Comparison of ENCODE assay signal across 8 cellular contexts in genomic region chr11:46700251-46701077, GRCh38. TPM values are rescaled to one million over a fixed set of nuclear protein-coding genes. Genes with fewer than 3 reads are reported as not detected.
DNase-seq lines count a peak whose midpoint lies in the region; TF ChIP-seq lines count a peak whose summit lies in the region.

Gene ARHGAP1 (minus strand): TSS chr11:46700619. CDS start chr11:46696107, 4,512 bp downstream.
Gene ZNF408 (plus strand): TSS chr11:46701031. CDS start chr11:46701048, 17 bp downstream.

- no peak within 1 kb of the TSS for H2BK20ac ChIP-seq in H9 (ENCODE audit: low read depth, low read length, poor library complexity, severe bottlenecking)

- H3K27ac ChIP-seq in H9 (ENCODE audit: insufficient read length, low read depth, low read length): peak within 1 kb of the TSS; percentile 72

- H3K79me1 ChIP-seq in H9 (ENCODE audit: insufficient read depth, low read depth, low read length, poor library complexity, severe bottlenecking): no peaks in the 10 kb centered on the region

- peaks cover 6% of the 10 kb centered on the region; the same call in 1 of the 2 replicates for H3K79me2 ChIP-seq in H9 (ENCODE audit: insufficient read depth, low read length)

- H3K4me3 Mint-ChIP-seq in H9 (peak within 1 kb of the TSS; percentile 98 to 99), nephron (peak within 1 kb of the TSS; percentile 92 to 99 (median 94))
- peak within 1 kb of the TSS; percentile 95 for H3K4me3 Mint-ChIP-seq in stimulated activated naive CD8-positive, alpha-beta T cell treated with anti-CD3 and anti-CD28 coated beads, Interleukin-15, Interleukin-2, amounts not matched to agents 100 ng/mL and 50 ng/mL, for 24 hours

- peaks cover 43% of the 10 kb centered on the region for H3K36me3 ChIP-seq in MG63

- H3K4ac ChIP-seq in H9 (ENCODE audit: low read depth, low read length): no peak within 1 kb of the TSS

- peak within 1 kb of the TSS; percentile 94 for H3K14ac ChIP-seq in H9 (ENCODE audit: insufficient read depth, low read length)

- H3K36me3 Mint-ChIP-seq in H9 (ENCODE audit: insufficient read depth in 1 of 3, low read depth in 3 of 3) (peaks cover 18 to 44% (median 39%) of the 10 kb centered on the region in 3 experiments; a peak in 6 of 7 replicates), nephron (ENCODE audit: low read depth) (peaks cover 31% of the 10 kb centered on the region)
- peaks cover 36% of the 10 kb centered on the region for H3K36me3 Mint-ChIP-seq in stimulated activated naive CD8-positive, alpha-beta T cell treated with anti-CD3 and anti-CD28 coated beads, Interleukin-15, Interleukin-2, amounts not matched to agents 100 ng/mL and 50 ng/mL, for 24 hours (ENCODE audit: low read depth)

- peak within 1 kb of the TSS; percentile 83 for H3K4me3 ChIP-seq in MG63
- H3K4me3 ChIP-seq in fibroblast of the aortic adventitia (ENCODE audit: low read depth, low read length): peak within 1 kb of the TSS; percentile 99

- H4K91ac ChIP-seq in H9 (ENCODE audit: insufficient read length, low read depth, low read length): no peak within 1 kb of the TSS

- H2AK5ac ChIP-seq in H9 (ENCODE audit: insufficient read length, low read length): no peak within 1 kb of the TSS

- peaks cover 3% of the 10 kb centered on the region for H3K23me2 ChIP-seq in H9 (ENCODE audit: insufficient read length, low read depth, low read length, poor library complexity, severe bottlenecking)

- peaks cover 15 to 20% of the 10 kb centered on the region in 2 experiments for H3K4me1 Mint-ChIP-seq in H9
- peaks cover 31% of the 10 kb centered on the region for H3K4me1 Mint-ChIP-seq in nephron
- H3K4me1 Mint-ChIP-seq in stimulated activated naive CD8-positive, alpha-beta T cell treated with anti-CD3 and anti-CD28 coated beads, Interleukin-15, Interleukin-2, amounts not matched to agents 100 ng/mL and 50 ng/mL, for 24 hours (ENCODE audit: low read depth): peaks cover 37% of the 10 kb centered on the region

- H3K9me3 ChIP-seq in H9 (ENCODE audit: control insufficient read depth, low read depth, low read length) (no peaks in the 10 kb centered on the region), MG63 (no peaks in the 10 kb centered on the region; the same call in 1 of the 2 replicates)

- no CpG with 5 or more reads among the region's 44 CpGs for WGBS in H9 (ENCODE audit: extremely low coverage, insufficient read length, low lambda C conversion rate)

- H2AFZ ChIP-seq in H9 (ENCODE audit: low read length): peak within 1 kb of the TSS; percentile 93

- DNase-seq in ELR (ENCODE audit: low read depth): peak; percentile 99
- DNase-seq in H9: peak; percentile 99
- DNase-seq in MG63: peak; percentile 98
- DNase-seq in SHP77 treated with DMSO at 0.1 percent for 48 hours (lab: John Stamatoyannopoulos, UW): peak; percentile 99
- peak; percentile 100 for DNase-seq in activated effector memory CD4-positive, alpha-beta T cell treated with anti-CD3 and anti-CD28 coated beads, Interleukin-2, amount 50 U/mL, for 16 hours
- DNase-seq in fibroblast of the aortic adventitia (ENCODE audit: low read depth): peak; percentile 99

- no peak within 1 kb of the TSS for H3T11ph ChIP-seq in H9 (ENCODE audit: low read length)

- H4K5ac ChIP-seq in H9 (ENCODE audit: insufficient read length, low read depth, low read length): peak within 1 kb of the TSS; percentile 84

- TF ChIP-seq CTCF in H9 (conservative IDR thresholded peaks at IDR 0.05): no peak
- TF ChIP-seq CTCF in fibroblast of the aortic adventitia (IDR thresholded peaks at IDR 0.05; ENCODE audit: insufficient read depth, low read length): no peak
- TF ChIP-seq CTCF in nephron (IDR thresholded peaks at IDR 0.05; ENCODE audit: unreplicated experiment in 3 of 3): no peak

- no peaks in the 10 kb centered on the region for H3K4me1 ChIP-seq in H9 (ENCODE audit: insufficient read depth, low read length)

- no peak within 1 kb of the TSS for H2BK120ac ChIP-seq in H9 (ENCODE audit: low read depth, low read length, poor library complexity, severe bottlenecking)

- no peak within 1 kb of the TSS for H2BK12ac ChIP-seq in H9 (ENCODE audit: insufficient read length, low read depth, low read length)

- peak within 1 kb of the TSS; percentile 96 for H3K18ac ChIP-seq in H9 (ENCODE audit: insufficient read length, low read depth, low read length)

- H3K56ac ChIP-seq in H9 (ENCODE audit: insufficient read length, low read depth, low read length): no peak within 1 kb of the TSS

- H3K27me3 Mint-ChIP-seq in H9 (ENCODE audit: low read depth) (no peaks in the 10 kb centered on the region), nephron (ENCODE audit: low read depth) (no peaks in the 10 kb centered on the region)
- H3K27me3 Mint-ChIP-seq in stimulated activated naive CD8-positive, alpha-beta T cell treated with anti-CD3 and anti-CD28 coated beads, Interleukin-15, Interleukin-2, amounts not matched to agents 100 ng/mL and 50 ng/mL, for 24 hours: no peaks in the 10 kb centered on the region

- peak within 1 kb of the TSS; percentile 91 for H2BK5ac ChIP-seq in H9 (ENCODE audit: insufficient read length, low read length)

- H3K27ac Mint-ChIP-seq in H9 (peak within 1 kb of the TSS; percentile 100), nephron (peak within 1 kb of the TSS; percentile 99 to 100 (median 100))
- H3K27ac Mint-ChIP-seq in stimulated activated naive CD8-positive, alpha-beta T cell treated with anti-CD3 and anti-CD28 coated beads, Interleukin-15, Interleukin-2, amounts not matched to agents 100 ng/mL and 50 ng/mL, for 24 hours: peak within 1 kb of the TSS; percentile 99

- H3K27me3 ChIP-seq in H9 (ENCODE audit: insufficient read depth, low read length): no peaks in the 10 kb centered on the region
- H3K27me3 ChIP-seq in MG63: no peaks in the 10 kb centered on the region

- no peaks in the 10 kb centered on the region for H3K9me3 Mint-ChIP-seq in H9
- H3K9me3 Mint-ChIP-seq in nephron: no peaks in the 10 kb centered on the region
- H3K9me3 Mint-ChIP-seq in stimulated activated naive CD8-positive, alpha-beta T cell treated with anti-CD3 and anti-CD28 coated beads, Interleukin-15, Interleukin-2, amounts not matched to agents 100 ng/mL and 50 ng/mL, for 24 hours: no peaks in the 10 kb centered on the region

- H3K9ac ChIP-seq in H9 (ENCODE audit: extremely low read depth, insufficient read length, low read length): peak within 1 kb of the TSS; percentile 96

- no peak within 1 kb of the TSS for H4K8ac ChIP-seq in H9 (replicated peaks; ENCODE audit: insufficient read length, low read depth, low read length)

- no peak within 1 kb of the TSS for H2BK15ac ChIP-seq in H9 (ENCODE audit: low read depth, low read length)

- no peaks in the 10 kb centered on the region for H4K20me1 ChIP-seq in H9 (ENCODE audit: control insufficient read depth, insufficient read depth, insufficient read length)

- peak within 1 kb of the TSS; percentile 95 for H3K4me2 ChIP-seq in H9 (ENCODE audit: insufficient read depth, insufficient read length, low read length)

- no peak within 1 kb of the TSS for H3K23ac ChIP-seq in H9 (ENCODE audit: insufficient read length, low read depth, low read length)

RNA-seq across cellular contexts. Expression of gene ARHGAP1, which starts in this region (rescaled TPM):
- 45.3 and 47.9 TPM in 2 replicates for total RNA-seq in H9 (2021)
- total RNA-seq in MG63 (2014; rRNA removed; shearing (Covaris generic); ENCODE audit: low replicate concordance): 2.6 and 6.3 TPM in 2 replicates
- total RNA-seq in fibroblast of the aortic adventitia (ENCODE audit: low replicate concordance): 52.3 and 65.2 TPM in 2 replicates

RNA-seq across cellular contexts. Expression of gene ZNF408, which starts in this region (rescaled TPM):
- total RNA-seq in H9 (2021) (16.6 and 16.9 TPM in 2 replicates), fibroblast of the aortic adventitia (ENCODE audit: low replicate concordance) (9.3 and 18.7 TPM in 2 replicates)
- 8.0 and 16.1 TPM in 2 replicates for total RNA-seq in MG63 (2014; rRNA removed; shearing (Covaris generic); ENCODE audit: low replicate concordance)

Comparison
In these comparisons a context has a peak if more than half of its experiments do, and no peak if none do; other contexts are left out.
1. Peak in every context shown above with its lines: DNase-seq, H3K4me3 ChIP-seq and H3K27ac ChIP-seq.